Comparison of ENCODE assay signal across 28 cellular contexts in the genomic region with DNA sequence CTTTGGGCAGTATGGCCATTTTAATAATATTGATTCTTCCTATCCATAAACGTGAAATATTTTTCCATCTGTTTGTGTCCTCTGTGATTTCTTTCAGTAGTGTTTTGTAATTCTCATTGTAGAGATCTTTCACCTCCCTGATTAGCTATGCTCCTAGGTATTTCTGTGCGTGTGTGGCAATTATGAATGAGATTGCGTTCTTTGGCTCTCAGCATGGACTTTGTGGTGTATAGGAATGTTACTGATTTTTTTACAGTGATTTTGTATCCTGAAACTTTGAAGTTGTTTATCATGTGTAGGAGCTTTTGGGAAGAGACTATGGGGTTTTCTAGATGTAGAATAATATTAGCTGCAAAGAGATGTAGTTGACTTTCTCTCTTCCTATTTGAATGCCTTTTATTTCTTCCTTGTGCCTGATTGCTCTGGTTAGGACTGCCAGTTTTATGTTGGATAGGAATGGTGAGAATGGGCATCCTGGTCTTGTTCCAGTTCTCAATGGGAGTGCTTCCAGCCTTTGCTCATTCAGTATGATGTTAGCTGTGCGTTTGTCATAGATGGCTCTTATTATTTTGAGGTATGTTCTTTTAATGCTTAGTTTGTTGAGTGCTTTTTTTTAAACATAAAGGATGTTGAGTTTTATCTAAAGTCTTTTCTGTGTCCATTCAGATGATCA. TPM values are rescaled to one million over a fixed set of nuclear protein-coding genes. Genes with fewer than 3 reads are reported as not detected.
DNase-seq lines count a peak whose midpoint lies in the region; ATAC-seq, FAIRE-seq and TF ChIP-seq lines count a peak whose summit lies in the region.
"Had no signal": no experiment of that assay in that cellular context is flagged by ENCODE, and none has a peak within 500 bp of the region (broad histone marks: within the 10 kb centered on the region; RNA-seq: fewer than 3 reads in every experiment).

No MANE protein-coding gene starts in this region.

- TF ChIP-seq EP300 in HepG2 (IDR thresholded peaks at IDR 0.05; ENCODE audit: low read depth in 2 of 2, low read length in 2 of 2) (no peak), HepG2 (CRISPR knock-in tag; IDR thresholded peaks at IDR 0.05; ENCODE audit: borderline replicate concordance) (no peak)

- no peaks in the 10 kb centered on the region for H3K4me1 ChIP-seq in HepG2 (ENCODE audit: insufficient read depth, low read length)
- H3K4me1 ChIP-seq in right lobe of liver, result no peaks in the 10 kb centered on the region
- H3K4me1 ChIP-seq in mucosa of descending colon (ENCODE audit: low read depth), result no peaks in the 10 kb centered on the region
- H3K4me1 ChIP-seq: adrenal gland, left lung, neural progenitor cell, SJCRH30, vagina had no signal

- H3K9ac ChIP-seq in HepG2 (ENCODE audit: insufficient read depth, low read depth, low read length), result no peak overlapping the region
- H3K9ac ChIP-seq: neural progenitor cell had no signal

- H4K20me1 ChIP-seq in HepG2 (ENCODE audit: insufficient read depth, low read length), result no peaks in the 10 kb centered on the region

- in situ Hi-C loops in HepG2 (cut with HindIII; ENCODE audit: extremely low pct_ligation_motif_present, low pct_unique_long_range_greater_than_20kb), result no loop called here

- no peak overlapping the region for H3K4me3 ChIP-seq in HepG2 (replicated peaks in 1 of 3; ENCODE audit: insufficient read depth in 1 of 3, low read depth in 2 of 3, low read length in 3 of 3)
- H3K4me3 ChIP-seq in right lobe of liver, result no peak overlapping the region
- H3K4me3 ChIP-seq in fibroblast of villous mesenchyme (ENCODE audit: low read depth, low read length), result no peak overlapping the region
- H3K4me3 ChIP-seq in mucosa of descending colon, result no peak overlapping the region
- H3K4me3 ChIP-seq: adrenal gland, heart right ventricle, left lung, neural progenitor cell, SJCRH30, vagina had no signal

- WGBS in HepG2 (ENCODE audit: low lambda C conversion rate), result 2% methylated on average over 4 of the region's 4 CpGs
- WGBS in right lobe of liver (ENCODE audit: insufficient coverage, low coverage, low lambda C conversion rate, missing lambda C conversion rate), result 53% methylated on average over 4 of the region's 4 CpGs

- BruUV-seq in HepG2 (replicated peaks; lab: Mats Ljungman, UMichigan), result no TSS peak

- no peak overlapping the region for H3K4me2 ChIP-seq in HepG2 (ENCODE audit: low read depth, low read length)
- H3K4me2 ChIP-seq: neural progenitor cell had no signal

- TF ChIP-seq POLR2A in HepG2 (IDR thresholded peaks at IDR 0.05; ENCODE audit: insufficient read depth in 1 of 2, low read depth in 2 of 2, low read length in 2 of 2), result no peak
- no peak for TF ChIP-seq POLR2A in right lobe of liver (IDR thresholded peaks at IDR 0.05)

- no peaks in the 10 kb centered on the region for H3K36me3 ChIP-seq in HepG2 (replicated peaks in 1 of 2; ENCODE audit: control insufficient read depth in 1 of 2, insufficient read depth in 2 of 2, low read length in 2 of 2)
- H3K36me3 ChIP-seq in right lobe of liver, result no peaks in the 10 kb centered on the region
- no peaks in the 10 kb centered on the region for H3K36me3 ChIP-seq in mucosa of descending colon (ENCODE audit: low read depth)
- H3K36me3 ChIP-seq: adrenal gland, heart right ventricle, left lung, neural progenitor cell, SJCRH30, vagina had no signal

- intact Hi-C loops in HepG2 (cut with micrococcal nuclease; ENCODE audit: unreplicated experiment), result no loop called here
- intact Hi-C loops in right lobe of liver (cut with DNase I), result no loop called here
- intact Hi-C loops in mucosa of descending colon (cut with DNase I, micrococcal nuclease), result no loop called here

- DNase-seq in HepG2 (ENCODE audit: low spot score) (no peak), right lobe of liver (no peak), astrocyte of the hippocampus (ENCODE audit: low read depth, low spot score) (peak; percentile 77), fibroblast of villous mesenchyme (ENCODE audit: low read depth) (peak; percentile 10), mucosa of descending colon (no peak), DMS53 (lab: John Stamatoyannopoulos, UW) (no peak), occipital lobe (lab: John Stamatoyannopoulos, UW) (no peak)
- DNase-seq: activated CD4-positive, alpha-beta T cell treated with anti-CD3 and anti-CD28 coated beads, Interleukin-2, amount 50 U/mL, for 1 hour; activated gamma-delta T cell; adrenal gland; central memory CD4-positive, alpha-beta T cell; effector CD4-positive, alpha-beta T cell; heart right ventricle; KG1; left lung; NCI-H187 treated with DMSO at 0.1 percent for 48 hours; NCI-H345; NCI-H82; PC-3; SJCRH30; substantia nigra; T-helper 1 cell had no signal

- FAIRE-seq in HepG2 (lab: Jason Lieb, UNC), result no peak
- FAIRE-seq: G401.6, H1 had no signal

- H3K27ac ChIP-seq in HepG2 (ENCODE audit: extremely low read length, insufficient read depth, low read length) (no peak overlapping the region), right lobe of liver (no peak overlapping the region)
- H3K27ac ChIP-seq: adrenal gland, left lung, neural progenitor cell, SJCRH30, vagina had no signal

- POLR2A ChIA-PET in HepG2 (lab: Yijun Ruan, JAX), result no interaction called here

- H2AFZ ChIP-seq in HepG2 (ENCODE audit: low read length), result no peak overlapping the region
- H2AFZ ChIP-seq: neural progenitor cell had no signal

- TF ChIP-seq CTCF in HepG2 (CRISPR knock-in tag; IDR thresholded peaks at IDR 0.05), result no peak
- TF ChIP-seq CTCF in right lobe of liver (IDR thresholded peaks at IDR 0.05), result no peak
- no peak for TF ChIP-seq CTCF in fibroblast of villous mesenchyme (IDR thresholded peaks at IDR 0.05; ENCODE audit: insufficient read depth, low read depth, low read length)
- no peak for TF ChIP-seq CTCF in mucosa of descending colon (IDR thresholded peaks at IDR 0.05)

- peaks cover 0 to 7% of the 10 kb centered on the region in 2 experiments; a peak in 2 of 5 replicates for H3K27me3 ChIP-seq in HepG2 (ENCODE audit: control insufficient read depth in 1 of 2, insufficient read depth in 2 of 2, low read length in 2 of 2)
- H3K27me3 ChIP-seq in right lobe of liver, result no peaks in the 10 kb centered on the region
- H3K27me3 ChIP-seq: adrenal gland, heart right ventricle, left lung, neural progenitor cell, SJCRH30, vagina had no signal

- H3K9me3 ChIP-seq in HepG2 (ENCODE audit: low read length) (no peaks in the 10 kb centered on the region), right lobe of liver (no peaks in the 10 kb centered on the region), mucosa of descending colon (peaks cover 9% of the 10 kb centered on the region)
- H3K9me3 ChIP-seq: vagina had no signal

- CTCF ChIA-PET in HepG2 (lab: Yijun Ruan, JAX; ENCODE audit: low intra/inter-chr PET ratio, low total read pairs), result no interaction called here

- ATAC-seq in HepG2 (no peak), right lobe of liver (no peak), mucosa of descending colon (no peak), GM18517 (IDR thresholded peaks at IDR 0.05; ENCODE audit: unreplicated experiment) (no peak)
- ATAC-seq: esophagus mucosa, left lung, PC-3 had no signal

- TF ChIP-seq RAD21 in HepG2 (CRISPR knock-in tag; IDR thresholded peaks at IDR 0.05), result no peak

- H3K79me2 ChIP-seq in HepG2 (ENCODE audit: insufficient read depth, low read length), result no peaks in the 10 kb centered on the region

TF ChIP-seq in HepG2, 621 proteins besides CTCF, POLR2A, EP300 and RAD21:
- TF ChIP-seq CEBPB (IDR thresholded peaks at IDR 0.05; ENCODE audit: borderline replicate concordance, low read depth, low read length) (peak; percentile 40; the same call in 1 of the 2 replicates), ZNF205 (CRISPR knock-in tag; IDR thresholded peaks at IDR 0.05) (no peak), ZNF367 (CRISPR knock-in tag; IDR thresholded peaks at IDR 0.05; ENCODE audit: borderline replicate concordance) (no peak)

RNA-seq across cellular contexts. Expression of gene THUMPD2, which starts 27.0 kb away (rescaled TPM):
- total RNA-seq in HepG2 (2016; rRNA removed; fragmentation: Illumina TruSeq; extraction: Trizol) (15.6 and 21.2 TPM in 2 replicates), right lobe of liver (1 to 10 TPM; 1.6 to 4.3 (median 3.4) TPM), fibroblast of villous mesenchyme (8.1 and 10.8 TPM in 2 replicates), mucosa of descending colon (10 to 100 TPM in 1 of 3 donors, 1 to 10 TPM in 2; 8.4 to 11.4 (median 8.7) TPM), occipital lobe (30.3 TPM)
- total RNA-seq in HepG2 (2016; cell fraction: cytosol; rRNA removed; fragmentation: Illumina TruSeq; extraction: Trizol; ENCODE audit: low read depth), result 5.0 and 7.1 TPM in 2 replicates
- 18.0 and 20.6 TPM in 2 replicates for total RNA-seq in HepG2 (2016; cell fraction: insoluble cytoplasmic fraction; rRNA removed; fragmentation: Illumina TruSeq; extraction: Trizol)
- total RNA-seq in HepG2 (2016; cell fraction: membrane; rRNA removed; fragmentation: Illumina TruSeq; extraction: Trizol), result 7.0 and 9.7 TPM in 2 replicates
- 25.7 and 29.0 TPM in 2 replicates for total RNA-seq in HepG2 (2016; cell fraction: nucleus; rRNA removed; fragmentation: Illumina TruSeq; extraction: Trizol)
- polyA plus RNA-seq in HepG2 (2011; rRNA removed), result 11.8 and 12.2 TPM in 2 replicates
- 4.0 and 5.9 TPM in 2 replicates for polyA plus RNA-seq in HepG2 (2011; cell fraction: cytosol; rRNA removed)
- polyA plus RNA-seq in HepG2 (2011; cell fraction: nucleus; rRNA removed), result 11.5 and 14.3 TPM in 2 replicates
- 11.8 and 15.7 TPM in 2 replicates for polyA plus RNA-seq in HepG2 (2012)
- 2.6 and 2.8 TPM in 2 replicates for polyA plus RNA-seq in HepG2 (2016; cell fraction: cytosol; fragmentation: Illumina TruSeq; extraction: Trizol; ENCODE audit: low read depth)
- 20.7 and 21.6 TPM in 2 replicates for polyA plus RNA-seq in HepG2 (2016; cell fraction: insoluble cytoplasmic fraction; fragmentation: Illumina TruSeq; extraction: Trizol; ENCODE audit: low read depth)
- polyA plus RNA-seq in HepG2 (2016; cell fraction: membrane; fragmentation: Illumina TruSeq; extraction: Trizol; ENCODE audit: low read depth), result 4.4 and 5.0 TPM in 2 replicates
- 29.8 and 30.6 TPM in 2 replicates for polyA plus RNA-seq in HepG2 (2016; cell fraction: nucleus; fragmentation: Illumina TruSeq; extraction: Trizol; ENCODE audit: insufficient read depth, low read depth)
- polyA minus RNA-seq in HepG2 (2011; rRNA and poly(A)+ RNA removed; ENCODE audit: low replicate concordance), result 5.8 and 11.7 TPM in 2 replicates
- polyA minus RNA-seq in HepG2 (2011; cell fraction: cytosol; rRNA and poly(A)+ RNA removed), result 2.6 and 4.5 TPM in 2 replicates
- 34.9 and 67.8 TPM in 2 replicates for polyA minus RNA-seq in HepG2 (2011; cell fraction: nucleus; rRNA and poly(A)+ RNA removed)

Comparison
In these comparisons a context has a peak if more than half of its experiments do, and no peak if none do; other contexts are left out.
1. DNase-seq: peak in astrocyte of the hippocampus (single experiment) and fibroblast of villous mesenchyme (single experiment); none in HepG2 (single experiment), right lobe of liver (0 of 3), mucosa of descending colon (0 of 3), DMS53 (single experiment) and occipital lobe (single experiment).